Comparison of ENCODE assay signal across 1 cellular context in genomic region chr1:89757532-89757931, GRCh38.
TF ChIP-seq lines count a peak whose summit lies in the region.

No MANE protein-coding gene starts in this region.

TF ChIP-seq in SK-N-SH treated with all-trans-retinoic acid at 6 μM for 48 hours, 23 proteins besides CTCF, POLR2A, EP300 and RAD21 (continued from another document):
- no peak for TF ChIP-seq TSHZ2 (CRISPR knock-in tag; IDR thresholded peaks at IDR 0.05)
- no peak for TF ChIP-seq OSR1 (CRISPR knock-in tag; IDR thresholded peaks at IDR 0.05)
- no peak for TF ChIP-seq CSRNP3 (CRISPR knock-in tag; IDR thresholded peaks at IDR 0.05)
- TF ChIP-seq ZNF8 (CRISPR knock-in tag; IDR thresholded peaks at IDR 0.05), result no peak
- no peak for TF ChIP-seq TCF4 (CRISPR knock-in tag; IDR thresholded peaks at IDR 0.05; ENCODE audit: borderline replicate concordance)
- no peak for TF ChIP-seq ZNF70 (CRISPR knock-in tag; IDR thresholded peaks at IDR 0.05)
- no peak for TF ChIP-seq ZC3H10 (CRISPR knock-in tag; IDR thresholded peaks at IDR 0.05)
